ENCODE assay signal across 8 cellular contexts in the genomic region with DNA sequence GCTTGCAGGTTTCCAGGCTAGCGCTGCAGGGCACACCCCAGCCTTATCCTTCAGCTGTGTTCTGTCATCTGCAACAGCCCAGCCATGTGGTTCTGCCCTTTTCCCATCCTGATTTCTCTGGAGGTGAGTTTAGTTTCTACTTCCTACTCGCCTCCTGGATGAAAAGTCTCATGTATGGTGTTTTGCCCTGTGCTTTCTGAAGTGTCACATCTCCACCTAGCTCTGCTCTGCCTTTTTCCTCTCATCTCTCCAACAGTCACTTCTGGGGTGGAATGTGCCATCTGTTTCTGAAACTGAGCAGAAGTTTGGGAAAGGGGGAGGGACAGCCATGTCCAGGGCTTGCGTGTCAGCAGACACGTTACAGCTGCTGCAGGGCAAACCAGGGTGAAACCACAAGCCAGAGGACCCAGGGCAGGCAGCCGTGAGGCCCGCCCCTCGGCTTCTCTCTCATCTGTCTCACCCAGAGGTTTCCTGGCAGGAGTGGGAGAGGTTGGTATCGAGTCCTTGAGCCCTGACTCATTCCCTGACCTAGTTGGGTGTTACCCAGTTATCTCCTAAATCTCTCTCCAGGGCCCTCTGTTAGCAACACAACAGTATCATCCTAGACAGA. TPM values are rescaled to one million over a fixed set of nuclear protein-coding genes. Genes with fewer than 3 reads are reported as not detected.
DNase-seq lines count a peak whose midpoint lies in the region; ATAC-seq, FAIRE-seq and TF ChIP-seq lines count a peak whose summit lies in the region.
"Not testable (repeated sequence)": the region's sequence is repeated elsewhere in the genome, so short reads cannot be mapped to it uniquely, and the experiment has no call there.

No MANE protein-coding gene starts in this region.

- TF ChIP-seq POLR2A in endothelial cell of umbilical vein (IDR thresholded peaks at IDR 0.05; ENCODE audit: low read depth, low read length); sigmoid colon (IDR thresholded peaks at IDR 0.05): not testable (repeated sequence)

- not testable (repeated sequence) for H3K9me1 ChIP-seq in endothelial cell of umbilical vein (replicated peaks; ENCODE audit: control insufficient read depth, extremely low read depth, insufficient read depth, low read length)

- TF ChIP-seq EP300 in sigmoid colon (IDR thresholded peaks at IDR 0.05), result not testable (repeated sequence)

- not testable (repeated sequence) for DNase-seq in GM18507 (ENCODE audit: extremely low spot score, insufficient read length, low read depth); sigmoid colon
- peak; percentile 77 for DNase-seq in RCC 7860 (ENCODE audit: low spot score)
- DNase-seq in activated T-cell treated with anti-CD3 and anti-CD28 coated beads, Interleukin-2, amount 50 U/mL, for 24 hours, result peak; percentile 37
- DNase-seq in endothelial cell of umbilical vein (ENCODE audit: low read depth, low spot score), result peak; percentile 7
- peak; percentile 61 for DNase-seq in left kidney (ENCODE audit: low read depth, low spot score)

- H3K4me1 ChIP-seq in ACC112 (ENCODE audit: control insufficient read depth, insufficient read depth, low read length, unreplicated experiment) (peaks cover 15% of the 10 kb centered on the region), endothelial cell of umbilical vein (ENCODE audit: control insufficient read depth, extremely low read depth, insufficient read depth, low read length) (peaks cover 12% of the 10 kb centered on the region), sigmoid colon (peaks cover 0 to 35% (median 20%) of the 10 kb centered on the region in 4 donors)

- not testable (repeated sequence) for H4K20me1 ChIP-seq in endothelial cell of umbilical vein (replicated peaks; ENCODE audit: control insufficient read depth, extremely low read depth, insufficient read depth, low read length)

- H3K4me1 Mint-ChIP-seq in activated T-cell treated with anti-CD3 and anti-CD28 coated beads, Interleukin-2, amount 50 U/mL, for 24 hours (ENCODE audit: low read depth), result peaks cover 18% of the 10 kb centered on the region

- not testable (repeated sequence) for H3K36me3 Mint-ChIP-seq in activated T-cell treated with anti-CD3 and anti-CD28 coated beads, Interleukin-2, amount 50 U/mL, for 24 hours (ENCODE audit: low read depth)

- FAIRE-seq in GM18507 (lab: Jason Lieb, UNC) (peak; percentile 76), endothelial cell of umbilical vein (lab: Jason Lieb, UNC) (peak; percentile 92)
- not testable (repeated sequence) for FAIRE-seq in RCC 7860 (lab: Jason Lieb, UNC)

- dilution Hi-C loops in endothelial cell of umbilical vein (cut with MboI; ENCODE audit: extremely low pct_ligation_motif_present, low sequenced_read_pairs), result not testable (repeated sequence)

- H3K79me2 ChIP-seq in ACC112 (ENCODE audit: control insufficient read depth, insufficient read depth, low read length, unreplicated experiment); endothelial cell of umbilical vein (ENCODE audit: control insufficient read depth, insufficient read depth, low read length): not testable (repeated sequence)

- not testable (repeated sequence) for H3K4me2 ChIP-seq in endothelial cell of umbilical vein (ENCODE audit: insufficient read depth, low read length)

- H3K27ac Mint-ChIP-seq in activated T-cell treated with anti-CD3 and anti-CD28 coated beads, Interleukin-2, amount 50 U/mL, for 24 hours, result peak overlapping the region; percentile 92

- peak overlapping the region; percentile 96 for H3K27ac ChIP-seq in ACC112 (ENCODE audit: low read depth, low read length)
- peak overlapping the region; percentile 71 for H3K27ac ChIP-seq in endothelial cell of umbilical vein (ENCODE audit: insufficient read depth, low read depth, low read length)
- H3K27ac ChIP-seq in sigmoid colon, result peak overlapping the region; percentile 66 to 82 (median 76)

- not testable (repeated sequence) for H3K36me3 ChIP-seq in ACC112 (ENCODE audit: insufficient read depth, low read length); endothelial cell of umbilical vein (ENCODE audit: control insufficient read depth in 2 of 2, extremely low read depth in 1 of 2, insufficient read depth in 2 of 2, low read length in 2 of 2); sigmoid colon

- BruUV-seq in endothelial cell of umbilical vein (replicated peaks; lab: Mats Ljungman, UMichigan), result not testable (repeated sequence)

- CTCF ChIA-PET in endothelial cell of umbilical vein (lab: Charles Lee), result interaction anchor here (1.1 kb wide), 1 partner anchor 114 kb away, joined by 6 read pairs; no protein-coding TSS in a partner anchor

- H3K4me3 ChIP-seq in ACC112 (ENCODE audit: low read depth, low read length), result peak overlapping the region; percentile 54
- H3K4me3 ChIP-seq in endothelial cell of umbilical vein (replicated peaks in 1 of 3; ENCODE audit: insufficient read depth in 1 of 3, low read depth in 1 of 3, low read length in 3 of 3); sigmoid colon: not testable (repeated sequence)

- POLR2A ChIA-PET in endothelial cell of umbilical vein (lab: Charles Lee), result not testable (repeated sequence)

- peak overlapping the region; percentile 56 for H3K4me3 Mint-ChIP-seq in activated T-cell treated with anti-CD3 and anti-CD28 coated beads, Interleukin-2, amount 50 U/mL, for 24 hours

- intact Hi-C loops in endothelial cell of umbilical vein (cut with micrococcal nuclease), result not testable (repeated sequence)
- intact Hi-C loops in sigmoid colon (cut with DNase I), result loop anchor here (5.0 kb wide), 1 partner anchor 115 kb away; no protein-coding TSS in a partner anchor

- ATAC-seq in HG03432 (IDR thresholded peaks at IDR 0.05; ENCODE audit: unreplicated experiment), result peak; percentile 64

- H3K9ac ChIP-seq in endothelial cell of umbilical vein (replicated peaks; ENCODE audit: extremely low read depth, insufficient read depth, low read length), result not testable (repeated sequence)

- not testable (repeated sequence) for H3K9me3 Mint-ChIP-seq in activated T-cell treated with anti-CD3 and anti-CD28 coated beads, Interleukin-2, amount 50 U/mL, for 24 hours

- H2AFZ ChIP-seq in ACC112 (ENCODE audit: low read length, unreplicated experiment), result not testable (repeated sequence)
- peak overlapping the region; percentile 65 for H2AFZ ChIP-seq in endothelial cell of umbilical vein (ENCODE audit: low read depth, low read length)

- not testable (repeated sequence) for TF ChIP-seq CTCF in endothelial cell of umbilical vein (IDR thresholded peaks at IDR 0.05; ENCODE audit: extremely low read depth in 1 of 2, insufficient read depth in 1 of 2, low read depth in 1 of 2, low read length in 2 of 2); sigmoid colon (IDR thresholded peaks at IDR 0.05)

- WGBS in sigmoid colon, 2 donors, result 10 to 37% methylated on average over 3 to 5 of the region's 8 CpGs

- not testable (repeated sequence) for H3K27me3 Mint-ChIP-seq in activated T-cell treated with anti-CD3 and anti-CD28 coated beads, Interleukin-2, amount 50 U/mL, for 24 hours

- not testable (repeated sequence) for H3K9me3 ChIP-seq in endothelial cell of umbilical vein (replicated peaks; ENCODE audit: control insufficient read depth, insufficient read depth, low read length); sigmoid colon

- H3K27me3 ChIP-seq in ACC112 (ENCODE audit: insufficient read depth, low read length); endothelial cell of umbilical vein (ENCODE audit: control insufficient read depth in 2 of 2, insufficient read depth in 2 of 2, low read length in 2 of 2); sigmoid colon: not testable (repeated sequence)

TF ChIP-seq in endothelial cell of umbilical vein, 7 proteins besides CTCF, POLR2A, EP300 and RAD21:
- TF ChIP-seq GATA2 (IDR thresholded peaks at IDR 0.05; ENCODE audit: insufficient read depth, insufficient read length, low read depth, low read length), result peak; percentile 60

RNA-seq across cellular contexts. Expression of a gene that starts 28.7 kb away (rescaled TPM):
- total RNA-seq in endothelial cell of umbilical vein (102 and 110 TPM in 2 replicates), sigmoid colon (100 to 1,000 TPM in 3 of 4 donors, 10 to 100 TPM in 1; 89.2 to 164 (median 106) TPM)
- polyA plus RNA-seq in endothelial cell of umbilical vein (52.5 and 69.2 TPM in 2 replicates), sigmoid colon (10 to 100 TPM; 42.8 to 54.3 (median 43.8) TPM)
- 36.4 and 38.5 TPM in 2 replicates for polyA plus RNA-seq in endothelial cell of umbilical vein (2011; cell fraction: cytosol; rRNA removed)
- 250 and 329 TPM in 2 replicates for polyA plus RNA-seq in endothelial cell of umbilical vein (2011; cell fraction: nucleus; rRNA removed)
- polyA plus RNA-seq in endothelial cell of umbilical vein (2012), result 110 and 129 TPM in 2 replicates
- 194 and 214 TPM in 2 replicates for polyA minus RNA-seq in endothelial cell of umbilical vein
- 64.3 TPM for polyA minus RNA-seq in endothelial cell of umbilical vein (2011; cell fraction: cytosol; rRNA and poly(A)+ RNA removed)
- polyA minus RNA-seq in endothelial cell of umbilical vein (2011; cell fraction: nucleus; rRNA and poly(A)+ RNA removed), result 195 and 215 TPM in 2 replicates
